ENCODE assay signal across 2 cellular contexts in genomic region chr9:25224309-25224708, GRCh38.
TF ChIP-seq lines count a peak whose summit lies in the region.

No MANE protein-coding gene starts in this region.

TF ChIP-seq in SK-N-SH, 30 proteins besides CTCF, POLR2A, EP300 and RAD21 (continued from another document):
- TF ChIP-seq USF2 (IDR thresholded peaks at IDR 0.05; ENCODE audit: borderline replicate concordance, low read depth, low read length): no peak
- TF ChIP-seq SMC3 (IDR thresholded peaks at IDR 0.05; ENCODE audit: low read depth, low read length): no peak
- no peak for TF ChIP-seq MXI1 (IDR thresholded peaks at IDR 0.05; ENCODE audit: low read depth, low read length)
- TF ChIP-seq ZBTB33 (IDR thresholded peaks at IDR 0.05; ENCODE audit: borderline replicate concordance, low read depth): no peak
- TF ChIP-seq TEAD4 (IDR thresholded peaks at IDR 0.05; ENCODE audit: borderline replicate concordance, insufficient read depth): no peak

TF ChIP-seq in SK-N-SH treated with all-trans-retinoic acid at 6 μM for 48 hours, 23 proteins besides CTCF, POLR2A, EP300 and RAD21 (continued from another document):
- TF ChIP-seq, protein P1, sequence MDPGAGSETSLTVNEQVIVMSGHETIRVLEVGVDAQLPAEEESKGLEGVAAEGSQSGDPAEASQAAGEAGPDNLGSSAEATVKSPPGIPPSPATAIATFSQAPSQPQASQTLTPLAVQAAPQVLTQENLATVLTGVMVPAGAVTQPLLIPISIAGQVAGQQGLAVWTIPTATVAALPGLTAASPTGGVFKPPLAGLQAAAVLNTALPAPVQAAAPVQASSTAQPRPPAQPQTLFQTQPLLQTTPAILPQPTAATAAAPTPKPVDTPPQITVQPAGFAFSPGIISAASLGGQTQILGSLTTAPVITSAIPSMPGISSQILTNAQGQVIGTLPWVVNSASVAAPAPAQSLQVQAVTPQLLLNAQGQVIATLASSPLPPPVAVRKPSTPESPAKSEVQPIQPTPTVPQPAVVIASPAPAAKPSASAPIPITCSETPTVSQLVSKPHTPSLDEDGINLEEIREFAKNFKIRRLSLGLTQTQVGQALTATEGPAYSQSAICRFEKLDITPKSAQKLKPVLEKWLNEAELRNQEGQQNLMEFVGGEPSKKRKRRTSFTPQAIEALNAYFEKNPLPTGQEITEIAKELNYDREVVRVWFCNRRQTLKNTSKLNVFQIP (CRISPR knock-in tag; IDR thresholded peaks at IDR 0.05; ENCODE audit: borderline replicate concordance, low read depth): no peak
- TF ChIP-seq ZNF70 (CRISPR knock-in tag; IDR thresholded peaks at IDR 0.05) (no peak), ARNTL (CRISPR knock-in tag; IDR thresholded peaks at IDR 0.05; ENCODE audit: borderline replicate concordance, low read depth) (no peak), ISL1 (CRISPR knock-in tag; IDR thresholded peaks at IDR 0.05) (no peak), SNAI2 (CRISPR knock-in tag; IDR thresholded peaks at IDR 0.05) (no peak), ZC3H10 (CRISPR knock-in tag; IDR thresholded peaks at IDR 0.05) (no peak), CREB5 (CRISPR knock-in tag; IDR thresholded peaks at IDR 0.05; ENCODE audit: low read depth) (no peak), CSDC2 (CRISPR knock-in tag; IDR thresholded peaks at IDR 0.05) (no peak), ZNF8 (CRISPR knock-in tag; IDR thresholded peaks at IDR 0.05) (no peak), OSR1 (CRISPR knock-in tag; IDR thresholded peaks at IDR 0.05) (no peak), TCF4 (CRISPR knock-in tag; IDR thresholded peaks at IDR 0.05; ENCODE audit: borderline replicate concordance) (no peak), GLIS3 (CRISPR knock-in tag; IDR thresholded peaks at IDR 0.05) (no peak), ESRRG (CRISPR knock-in tag; IDR thresholded peaks at IDR 0.05) (no peak), ZFP3 (CRISPR knock-in tag; IDR thresholded peaks at IDR 0.05) (no peak), PPARA (CRISPR knock-in tag; IDR thresholded peaks at IDR 0.05; ENCODE audit: borderline replicate concordance) (no peak)
